15 cellular contexts compared by ENCODE assay signal in genomic region chr1:19309123-19309813, GRCh38. TPM values are rescaled to one million over a fixed set of nuclear protein-coding genes. Genes with fewer than 3 reads are reported as not detected.
A peak's percentile ranks its signal among the peaks of the same experiment; 100 is the strongest.
DNase-seq lines count a peak whose midpoint lies in the region; ATAC-seq and TF ChIP-seq lines count a peak whose summit lies in the region.
"Had no signal": no experiment of that assay in that cellular context is flagged by ENCODE, and none has a peak within 500 bp of the region (broad histone marks: within the 10 kb centered on the region; RNA-seq: fewer than 3 reads in every experiment).

No MANE protein-coding gene starts in this region.

- peaks cover 3 to 62% of the 10 kb centered on the region in 2 experiments; a peak in 2 of 3 replicates for H3K36me3 ChIP-seq in HEK293 (ENCODE audit: control insufficient read depth in 2 of 2, insufficient read depth in 1 of 2, low read length in 2 of 2)
- peaks cover 41% of the 10 kb centered on the region for H3K36me3 ChIP-seq in suprapubic skin
- peaks cover 0 to 45% (median 29%) of the 10 kb centered on the region in 9 donors for H3K36me3 ChIP-seq in heart right ventricle

- POLR2A ChIA-PET in HEK293 (lab: Yijun Ruan, JAX), result no interaction called here

- DNase-seq in AG08396 (ENCODE audit: low spot score) (peak; percentile 90), astrocyte of the spinal cord (ENCODE audit: low read depth, low spot score) (peak; percentile 81), kidney glomerular epithelial cell (lab: John Stamatoyannopoulos, UW) (peak; percentile 40), suprapubic skin (ENCODE audit: low spot score in 2 of 2) (no peak), Kasumi-1 (lab: John Stamatoyannopoulos, UW) (no peak), heart right ventricle (no peak), C1 segment of cervical spinal cord (lab: John Stamatoyannopoulos, UW) (no peak)
- DNase-seq: activated CD8-positive, alpha-beta memory T cell treated with anti-CD3 and anti-CD28 coated beads for 24 hours; amygdala; erythroblast; left lung; NCI-H187 had no signal

- H3K27ac ChIP-seq in HEK293 (ENCODE audit: extremely low read depth, low read depth, low read length), result no peak overlapping the region
- H3K27ac ChIP-seq in suprapubic skin, result no peak overlapping the region
- no peak overlapping the region for H3K27ac ChIP-seq in heart right ventricle
- H3K27ac ChIP-seq: left lung, prostate gland, thoracic aorta had no signal

- H3K4me1 ChIP-seq in HEK293 (ENCODE audit: control insufficient read depth, insufficient read depth, low read length) (peaks cover 2% of the 10 kb centered on the region; the same call in 1 of the 2 replicates), suprapubic skin (peaks cover 40% of the 10 kb centered on the region), heart right ventricle (peaks cover 9 to 32% (median 20%) of the 10 kb centered on the region in 9 donors)

- CTCF ChIA-PET in HEK293 (lab: Yijun Ruan, JAX), result no interaction called here

- WGBS in suprapubic skin, result 84% methylated on average over 6 of the region's 6 CpGs
- 79 to 90% methylated on average over 6 of the region's 6 CpGs for WGBS in heart right ventricle, 2 donors

- TF ChIP-seq POLR2A in suprapubic skin (IDR thresholded peaks at IDR 0.05), result no peak

- no peak overlapping the region for H3K4me3 ChIP-seq in HEK293 (ENCODE audit: low read depth, low read length)
- H3K4me3 ChIP-seq in astrocyte of the spinal cord (ENCODE audit: low read depth, low read length), result no peak overlapping the region
- H3K4me3 ChIP-seq in suprapubic skin, result no peak overlapping the region
- no peak overlapping the region for H3K4me3 ChIP-seq in heart right ventricle
- H3K4me3 ChIP-seq: left lung, prostate gland, thoracic aorta had no signal

- no peak for ATAC-seq in heart right ventricle
- ATAC-seq: left lung had no signal

- intact Hi-C loops in heart right ventricle (cut with DNase I), result no loop called here

- H3K9me3 ChIP-seq in HEK293 (ENCODE audit: control insufficient read depth, insufficient read depth, low read depth, low read length) (no peaks in the 10 kb centered on the region), suprapubic skin (no peaks in the 10 kb centered on the region), heart right ventricle (no peaks in the 10 kb centered on the region)
- H3K9me3 ChIP-seq: left lung, prostate gland, thoracic aorta had no signal

- TF ChIP-seq EP300 in suprapubic skin (IDR thresholded peaks at IDR 0.05), result no peak

- TF ChIP-seq CTCF in HEK293 (tag by site-specific recombination; IDR thresholded peaks at IDR 0.05) (no peak), astrocyte of the spinal cord (IDR thresholded peaks at IDR 0.05; ENCODE audit: low read depth, low read length) (no peak), suprapubic skin (IDR thresholded peaks at IDR 0.05) (no peak), heart right ventricle (IDR thresholded peaks at IDR 0.05) (no peak)

- in situ Hi-C loops in astrocyte of the spinal cord (cut with HindIII; ENCODE audit: low sequenced_read_pairs), result no loop called here

- no peaks in the 10 kb centered on the region for H3K27me3 ChIP-seq in suprapubic skin
- H3K27me3 ChIP-seq in heart right ventricle, result no peaks in the 10 kb centered on the region
- H3K27me3 ChIP-seq: left lung had no signal

TF ChIP-seq in HEK293, 187 proteins besides CTCF, POLR2A, EP300 and RAD21:
- peak; percentile 63; the same call in 1 of the 2 replicates for TF ChIP-seq ZNF121 (tag by site-specific recombination; IDR thresholded peaks at IDR 0.05)
- no peak for TF ChIP-seq ZNF513 (tag by site-specific recombination; IDR thresholded peaks at IDR 0.05)
- TF ChIP-seq ZSCAN23 (tag by site-specific recombination; IDR thresholded peaks at IDR 0.05), result no peak
- no peak for TF ChIP-seq ZNF791 (tag by site-specific recombination; IDR thresholded peaks at IDR 0.05)
- no peak for TF ChIP-seq ZNF157 (tag by site-specific recombination; IDR thresholded peaks at IDR 0.05)
- no peak for TF ChIP-seq ZBTB20 (tag by site-specific recombination; IDR thresholded peaks at IDR 0.05)
- TF ChIP-seq SP3 (tag by site-specific recombination; IDR thresholded peaks at IDR 0.05), result no peak
- no peak for TF ChIP-seq BCL11B (tag by site-specific recombination; IDR thresholded peaks at IDR 0.05; ENCODE audit: low read depth)
- peak; percentile 92 for TF ChIP-seq ZNF18 (tag by site-specific recombination; IDR thresholded peaks at IDR 0.05)
- TF ChIP-seq ZFP3 (tag by site-specific recombination; IDR thresholded peaks at IDR 0.05; ENCODE audit: low read depth), result no peak
- TF ChIP-seq ZNF155 (tag by site-specific recombination; IDR thresholded peaks at IDR 0.05), result no peak

RNA-seq across cellular contexts. Expression of gene AKR7A2, which starts 2.7 kb away (rescaled TPM):
- total RNA-seq in suprapubic skin, result 10 to 100 TPM; 64.8 to 95.6 (median 69.4) TPM
- total RNA-seq in heart right ventricle, result 10 to 100 TPM; 30.6 to 48.5 (median 43.3) TPM
- polyA plus RNA-seq in heart right ventricle, result 10 to 100 TPM in 1 of 2 donors, 1 to 10 TPM in 1; 6.8 to 26.2 TPM

RNA-seq across cellular contexts. Expression of gene SLC66A1, which starts 2.9 kb away (rescaled TPM):
- total RNA-seq in suprapubic skin, result 10 to 100 TPM; 10.5 to 14.0 (median 12.5) TPM
- total RNA-seq in heart right ventricle, result 1 to 10 TPM; 4.2 to 7.8 (median 6.5) TPM
- 10 to 100 TPM; 16.9 to 18.0 TPM for polyA plus RNA-seq in heart right ventricle

RNA-seq across cellular contexts. Expression of gene AKR7A3, which starts 20.7 kb away (rescaled TPM):
- total RNA-seq in suprapubic skin (10 to 100 TPM in 1 of 4 donors, 1 to 10 TPM in 3; 1.7 to 10.1 (median 3.4) TPM), heart right ventricle (under 1 TPM in 8 of 10 donors, not detected in 2; 0.13 to 0.42 (median 0.24) TPM)
- under 1 TPM; 0.22 to 0.66 TPM for polyA plus RNA-seq in heart right ventricle

RNA-seq across cellular contexts. Expression of gene MRTO4, which starts 57.7 kb away (rescaled TPM):
- total RNA-seq in suprapubic skin (10 to 100 TPM; 13.2 to 32.4 (median 22.9) TPM), heart right ventricle (10 to 100 TPM in 7 of 10 donors, 1 to 10 TPM in 3; 8.4 to 21.0 (median 12.0) TPM)
- polyA plus RNA-seq in heart right ventricle, result 10 to 100 TPM; 25.8 to 52.2 TPM

RNA-seq across cellular contexts. Expression of gene EMC1, which starts 57.9 kb away (rescaled TPM):
- 10 to 100 TPM; 33.5 to 83.4 (median 48.9) TPM for total RNA-seq in suprapubic skin
- total RNA-seq in heart right ventricle, result 10 to 100 TPM; 23.6 to 33.2 (median 27.6) TPM
- 10 to 100 TPM; 14.9 to 15.7 TPM for polyA plus RNA-seq in heart right ventricle

Comparison
In these comparisons a context has a peak if more than half of its experiments do, and no peak if none do; other contexts are left out.
1. DNase-seq: peak in AG08396 (single experiment), astrocyte of the spinal cord (single experiment) and kidney glomerular epithelial cell (single experiment); none in suprapubic skin (0 of 2), Kasumi-1 (0 of 2), heart right ventricle (0 of 2) and C1 segment of cervical spinal cord (0 of 14).